In genomic region chrX:154658187-154658586, GRCh38 we compare ENCODE assay signal across 33 cellular contexts. TPM values are rescaled to one million over a fixed set of nuclear protein-coding genes. Genes with fewer than 3 reads are reported as not detected.
"Had no signal": no experiment of that assay in that cellular context is flagged by ENCODE, and none has a peak within 500 bp of the region (broad histone marks: within the 10 kb centered on the region; RNA-seq: fewer than 3 reads in every experiment).

No MANE protein-coding gene starts in this region.

- H3K27ac Mint-ChIP-seq: dendritic cell treated with granulocyte-macrophage colony-stimulating factor and Interleukin-4, amounts not matched to agents 40 ng/mL and 50 ng/mL, for 4 days; effector memory CD8-positive, alpha-beta T cell; endodermal cell; immature natural killer cell; memory B cell; naive thymus-derived CD4-positive, alpha-beta T cell had no signal

- H3K4me1 Mint-ChIP-seq: endodermal cell had no signal

- H3K27me3 Mint-ChIP-seq: effector memory CD8-positive, alpha-beta T cell; memory B cell; naive thymus-derived CD4-positive, alpha-beta T cell had no signal

- H3K9me3 Mint-ChIP-seq: effector memory CD8-positive, alpha-beta T cell; immature natural killer cell; memory B cell had no signal

- H3K36me3 ChIP-seq: colonic mucosa, esophagus squamous epithelium, gastrocnemius medialis, heart right ventricle, left lung, lower lobe of right lung had no signal

- DNase-seq: colonic mucosa; cortex of kidney; effector CD8-positive, alpha-beta T cell; effector memory CD8-positive, alpha-beta T cell; endodermal cell; erythroblast; esophagus squamous epithelium; foreskin fibroblast; foreskin melanocyte; gastrocnemius medialis; glutamatergic neuron; head of caudate nucleus; heart right ventricle; hypothalamus; immature natural killer cell; left cardiac atrium; left lung; left ventricle myocardium superior; lower lobe of right lung; mesendoderm; midbrain; naive thymus-derived CD4-positive, alpha-beta T cell had no signal

- H3K4me3 Mint-ChIP-seq: dendritic cell treated with granulocyte-macrophage colony-stimulating factor and Interleukin-4, amounts not matched to agents 40 ng/mL and 50 ng/mL, for 4 days; effector memory CD8-positive, alpha-beta T cell; endodermal cell; immature natural killer cell; memory B cell; naive thymus-derived CD4-positive, alpha-beta T cell had no signal

- H3K9me3 ChIP-seq: colonic mucosa, esophagus squamous epithelium, gastrocnemius medialis, left lung, lower lobe of right lung had no signal

- H3K36me3 Mint-ChIP-seq: immature natural killer cell; naive thymus-derived CD4-positive, alpha-beta T cell had no signal

- H3K27me3 ChIP-seq: colonic mucosa, esophagus squamous epithelium, gastrocnemius medialis, heart right ventricle, left lung had no signal

- H3K27ac ChIP-seq: colonic mucosa, epithelial cell of prostate, esophagus squamous epithelium, gastrocnemius medialis, heart right ventricle, left lung, lower lobe of right lung had no signal

- H3K4me1 ChIP-seq: colonic mucosa, esophagus squamous epithelium, gastrocnemius medialis, heart right ventricle, left lung, lower lobe of right lung had no signal

- H3K4me3 ChIP-seq: colonic mucosa, esophagus squamous epithelium, gastrocnemius medialis, heart right ventricle, left lung, lower lobe of right lung had no signal

RNA-seq across cellular contexts. Expression of gene CTAG2, which starts 4.8 kb away (rescaled TPM):
- total RNA-seq: colonic mucosa; dermis microvascular lymphatic vessel endothelial cell; endodermal cell; esophagus mucosa; esophagus squamous epithelium; gastrocnemius medialis; glomerular endothelial cell; heart right ventricle; kidney epithelial cell; left cardiac atrium; left lung; left ventricle myocardium superior; lower leg skin; lower lobe of right lung; lung microvascular endothelial cell; mononuclear cell; mucosa of gallbladder; naive thymus-derived CD4-positive, alpha-beta T cell had no signal
- polyA plus RNA-seq: heart right ventricle; immature natural killer cell; naive thymus-derived CD4-positive, alpha-beta T cell had no signal

RNA-seq across cellular contexts. Expression of gene CTAG1B, which starts 39.1 kb away (rescaled TPM):
- total RNA-seq: colonic mucosa; dermis microvascular lymphatic vessel endothelial cell; endodermal cell; esophagus mucosa; esophagus squamous epithelium; gastrocnemius medialis; glomerular endothelial cell; heart right ventricle; kidney epithelial cell; left cardiac atrium; left lung; left ventricle myocardium superior; lower leg skin; lower lobe of right lung; lung microvascular endothelial cell; mononuclear cell; mucosa of gallbladder; naive thymus-derived CD4-positive, alpha-beta T cell had no signal
- polyA plus RNA-seq: heart right ventricle; immature natural killer cell; naive thymus-derived CD4-positive, alpha-beta T cell had no signal
